ENCODE assay signal across 8 cellular contexts in genomic region chr1:213383465-213383864, GRCh38.
"Had no signal": no experiment of that assay in that cellular context is flagged by ENCODE, and none has a peak within 500 bp of the region (broad histone marks: within the 10 kb centered on the region; RNA-seq: fewer than 3 reads in every experiment).

No MANE protein-coding gene starts in this region.

- FAIRE-seq: G401.6, GM12878, GM12891, GM12892, GM18507, GM19239 had no signal

- ATAC-seq: GM12878 had no signal

- H3K4me3 ChIP-seq: GM12878 had no signal

- DNase-seq: GDM1, GF-D8 had no signal
